In the genomic region with DNA sequence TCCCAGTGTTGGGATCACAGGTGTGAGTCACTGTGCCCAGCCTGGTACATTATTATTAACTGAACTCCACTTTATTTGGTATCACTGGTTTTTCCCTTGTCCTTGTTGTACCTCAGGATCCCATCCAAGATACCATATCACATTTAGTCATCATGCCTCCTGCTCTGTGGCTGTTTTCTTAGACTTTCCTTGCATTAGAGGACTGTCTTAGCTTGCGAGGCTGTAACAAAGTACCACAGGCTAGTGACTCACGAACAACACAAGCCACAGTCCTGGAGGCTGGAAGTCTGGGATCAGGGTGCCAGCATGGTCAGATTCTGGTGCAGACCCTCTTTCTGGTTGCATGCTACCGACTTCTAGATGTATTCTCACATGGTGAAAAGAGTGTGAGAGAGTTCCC, we compare ENCODE assay signal across 20 cellular contexts. TPM values are rescaled to one million over a fixed set of nuclear protein-coding genes. Genes with fewer than 3 reads are reported as not detected.
A peak's percentile ranks its signal among the peaks of the same experiment; 100 is the strongest.
DNase-seq lines count a peak whose midpoint lies in the region; ATAC-seq and TF ChIP-seq lines count a peak whose summit lies in the region.
"Had no signal": no experiment of that assay in that cellular context is flagged by ENCODE, and none has a peak within 500 bp of the region (broad histone marks: within the 10 kb centered on the region; RNA-seq: fewer than 3 reads in every experiment).

No MANE protein-coding gene starts in this region.

- no peak overlapping the region for H3K4me3 ChIP-seq in astrocyte of the cerebellum (ENCODE audit: low read depth, low read length)
- H3K4me3 ChIP-seq: cardiac muscle cell, gastrocnemius medialis had no signal

- TF ChIP-seq CTCF in astrocyte of the cerebellum (IDR thresholded peaks at IDR 0.05; ENCODE audit: low read depth, low read length, missing control alignments): no peak
- no peak for TF ChIP-seq CTCF in foreskin keratinocyte (conservative IDR thresholded peaks at IDR 0.05)

- peak; percentile 81 for ATAC-seq in foreskin keratinocyte
- ATAC-seq in GM19463 (IDR thresholded peaks at IDR 0.05; ENCODE audit: unreplicated experiment): no peak
- ATAC-seq in GM21526 (IDR thresholded peaks at IDR 0.05; ENCODE audit: low FRiP score, unreplicated experiment): no peak
- no peak for ATAC-seq in HG02840 (IDR thresholded peaks at IDR 0.05; ENCODE audit: low FRiP score, unreplicated experiment)
- ATAC-seq: activated CD4-positive, CD25-positive, alpha-beta regulatory T cell treated with anti-CD3 and anti-CD28 coated beads, Interleukin-2, amount 50 U/mL, for 24 hours; CD8-positive, alpha-beta T cell; right cardiac atrium; T-helper 17 cell had no signal

- DNase-seq in HK-2 (ENCODE audit: unreplicated experiment) (peak; percentile 11), astrocyte of the cerebellum (ENCODE audit: low read depth) (peak; percentile 16), foreskin keratinocyte (peak in 1 of 2 donors; percentile 47), T-helper 1 cell (no peak)
- DNase-seq: CD8-positive, alpha-beta T cell; effector memory CD4-positive, alpha-beta T cell; gastrocnemius medialis; KG1; NCI-H1105 treated with DMSO at 0.1 percent for 48 hours; NCI-H2171; NCI-H82; right cardiac atrium; RPMI8226; substantia nigra; T-helper 17 cell had no signal

- in situ Hi-C loops in astrocyte of the cerebellum (cut with HindIII; ENCODE audit: low sequenced_read_pairs): no loop called here

- peaks cover 7% of the 10 kb centered on the region for H3K4me1 ChIP-seq in foreskin keratinocyte

- no peak overlapping the region for H3K27ac ChIP-seq in foreskin keratinocyte
- H3K27ac ChIP-seq: cardiac muscle cell had no signal

- H3K27me3 ChIP-seq in foreskin keratinocyte: no peaks in the 10 kb centered on the region
- H3K27me3 ChIP-seq: cardiac muscle cell, gastrocnemius medialis had no signal

RNA-seq across cellular contexts. Expression of a gene that starts 12.2 kb away (rescaled TPM):
- 113 and 118 TPM in 2 replicates for total RNA-seq in foreskin keratinocyte
- polyA plus RNA-seq in foreskin keratinocyte: 66.8 and 77.5 TPM in 2 replicates

Comparison
In these comparisons a context has a peak if more than half of its experiments do, and no peak if none do; other contexts are left out.
1. DNase-seq: peak in HK-2 (single experiment) and astrocyte of the cerebellum (single experiment); none in T-helper 1 cell (0 of 5).